17 cellular contexts compared by ENCODE assay signal in the genomic region with DNA sequence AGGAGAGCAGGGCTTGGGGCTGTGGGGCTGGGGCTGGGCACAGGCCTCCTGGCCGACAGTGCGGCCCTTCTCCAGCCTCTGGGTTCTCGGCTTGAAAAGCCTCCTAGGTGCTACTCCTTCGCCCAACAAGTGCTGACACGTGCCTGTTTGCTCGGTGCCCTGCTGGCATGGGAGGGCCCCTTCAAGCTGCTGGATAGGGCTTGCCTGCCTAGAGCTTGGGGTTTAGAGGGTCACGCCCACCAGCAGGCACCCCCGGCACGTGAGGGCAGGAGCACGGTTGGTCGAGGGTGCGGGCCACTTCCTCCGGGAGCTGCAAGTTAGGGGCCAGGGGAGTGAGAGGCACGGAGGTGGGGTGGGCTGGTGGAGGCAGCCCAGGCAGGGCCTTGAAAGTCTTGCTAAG.
A peak's percentile ranks its signal among the peaks of the same experiment; 100 is the strongest.
DNase-seq lines count a peak whose midpoint lies in the region; TF ChIP-seq lines count a peak whose summit lies in the region.
"Had no signal": no experiment of that assay in that cellular context is flagged by ENCODE, and none has a peak within 500 bp of the region (broad histone marks: within the 10 kb centered on the region; RNA-seq: fewer than 3 reads in every experiment).

No MANE protein-coding gene starts in this region.

- H3K36me3 ChIP-seq in mammary epithelial cell (ENCODE audit: insufficient read depth, low read length) (peaks cover 5% of the 10 kb centered on the region), subcutaneous abdominal adipose tissue (ENCODE audit: control insufficient read depth in 5 of 5, insufficient read depth in 5 of 5, low read length in 5 of 5) (peaks cover 0 to 63% (median 57%) of the 10 kb centered on the region in 5 donors)

- CTCF ChIA-PET in mammary epithelial cell (lab: Charles Lee; ENCODE audit: low non-redundant PET): interaction anchor here (0.6 kb wide), 1 partner anchor 11 kb away, joined by 3 read pairs; no protein-coding TSS in a partner anchor

- H4K20me1 ChIP-seq in mammary epithelial cell (ENCODE audit: insufficient read depth, low read length): no peaks in the 10 kb centered on the region

- H3K9me3 ChIP-seq in mammary epithelial cell (replicated peaks; ENCODE audit: insufficient read depth, low read length): no peaks in the 10 kb centered on the region
- H3K9me3 ChIP-seq in subcutaneous abdominal adipose tissue (ENCODE audit: control insufficient read depth in 5 of 5, low read length in 5 of 5): no peaks in the 10 kb centered on the region

- no TSS peak for BruUV-seq in mammary epithelial cell (replicated peaks; lab: Mats Ljungman, UMichigan)

- H3K4me1 Mint-ChIP-seq in HFFc6 (ENCODE audit: low read depth): peaks cover 21% of the 10 kb centered on the region
- H3K4me1 Mint-ChIP-seq in immature natural killer cell: peaks cover 0 to 3% of the 10 kb centered on the region in 2 donors
- H3K4me1 Mint-ChIP-seq: B cell, T-cell had no signal

- no peak overlapping the region for H3K9ac ChIP-seq in mammary epithelial cell (ENCODE audit: insufficient read depth, low read length)
- H3K9ac ChIP-seq in subcutaneous abdominal adipose tissue (ENCODE audit: low read length in 5 of 5): no peak overlapping the region

- H3K79me2 ChIP-seq in mammary epithelial cell (ENCODE audit: insufficient read depth, low read length): no peaks in the 10 kb centered on the region

- H3K4me1 ChIP-seq in mammary epithelial cell (ENCODE audit: insufficient read depth, low read length): peaks cover 37% of the 10 kb centered on the region
- H3K4me1 ChIP-seq in subcutaneous abdominal adipose tissue (ENCODE audit: control insufficient read depth in 5 of 5, insufficient read depth in 5 of 5, low read length in 5 of 5): peaks cover 9 to 69% (median 59%) of the 10 kb centered on the region in 5 donors

- in situ Hi-C loops in mammary epithelial cell (cut with MboI; ENCODE audit: low sequenced_read_pairs in 2 of 2): no loop called here

- no peak for DNase-seq in HFFc6
- peak; percentile 38 for DNase-seq in mammary epithelial cell
- DNase-seq in GM03348 (ENCODE audit: low spot score): no peak
- DNase-seq in NCI-H82 (lab: John Stamatoyannopoulos, UW): no peak
- DNase-seq in superior temporal gyrus (ENCODE audit: extremely low spot score): no peak
- DNase-seq in immature natural killer cell: no peak
- DNase-seq: activated CD4-positive, CD25-positive, alpha-beta regulatory T cell; activated gamma-delta T cell; effector CD8-positive, alpha-beta T cell; Karpas-422; NCI-H524 treated with DMSO at 0.1 percent for 48 hours; occipital lobe; stimulated activated CD4-positive, alpha-beta T cell treated with anti-CD3 and anti-CD28 coated beads, Interleukin-12 subunit alpha, Interleukin-12 subunit beta, amount 100 ng/mL, for 4 hours; T-cell had no signal

- no peaks in the 10 kb centered on the region; the same call in 1 of the 2 replicates for H3K27me3 Mint-ChIP-seq in HFFc6 (ENCODE audit: insufficient read depth)
- H3K27me3 Mint-ChIP-seq in immature natural killer cell (ENCODE audit: low read depth in 3 of 3): peaks cover 0 to 5% (median 3%) of the 10 kb centered on the region in 3 donors
- H3K27me3 Mint-ChIP-seq: B cell, T-cell had no signal

- WGBS in mammary epithelial cell (ENCODE audit: low coverage, missing lambda C conversion rate): 50% methylated on average over 4 of the region's 14 CpGs

- intact Hi-C loops in mammary epithelial cell (cut with micrococcal nuclease): no loop called here

- no peak overlapping the region for H3K4me3 ChIP-seq in mammary epithelial cell (replicated peaks in 1 of 3; ENCODE audit: insufficient read depth in 1 of 3, low read depth in 2 of 3, low read length in 3 of 3)
- no peak overlapping the region for H3K4me3 ChIP-seq in subcutaneous abdominal adipose tissue (ENCODE audit: low read depth in 1 of 5, low read length in 5 of 5)

- dilution Hi-C loops in mammary epithelial cell (cut with HindIII; ENCODE audit: low sequenced_read_pairs): no loop called here

- H3K27ac Mint-ChIP-seq in HFFc6 (peak overlapping the region; percentile 66; the same call in 1 of the 2 replicates), immature natural killer cell (no peak overlapping the region)
- H3K27ac Mint-ChIP-seq: B cell, T-cell had no signal

- peak overlapping the region; percentile 29 for H3K4me2 ChIP-seq in mammary epithelial cell (ENCODE audit: insufficient read depth, low read depth, low read length)

- H2AFZ ChIP-seq in mammary epithelial cell (ENCODE audit: low read depth, low read length): no peak overlapping the region

- H3K9me3 Mint-ChIP-seq in HFFc6: no peaks in the 10 kb centered on the region
- H3K9me3 Mint-ChIP-seq in immature natural killer cell: no peaks in the 10 kb centered on the region
- H3K9me3 Mint-ChIP-seq: T-cell had no signal

- H3K27ac ChIP-seq in mammary epithelial cell (ENCODE audit: insufficient read depth, low read depth, low read length): no peak overlapping the region
- H3K27ac ChIP-seq in layer of hippocampus (ENCODE audit: low read depth, low read length): peak overlapping the region; percentile 93
- H3K27ac ChIP-seq in subcutaneous abdominal adipose tissue (ENCODE audit: low read depth, low read length): peak overlapping the region; percentile 37

- H3K36me3 Mint-ChIP-seq in HFFc6 (ENCODE audit: low read depth) (no peaks in the 10 kb centered on the region; the same call in none of the 2 replicates), immature natural killer cell (peaks cover 0 to 11% (median 7%) of the 10 kb centered on the region in 3 donors)

- no peak overlapping the region for H3K4me3 Mint-ChIP-seq in HFFc6
- no peak overlapping the region for H3K4me3 Mint-ChIP-seq in immature natural killer cell
- H3K4me3 Mint-ChIP-seq: B cell, T-cell had no signal

- no peak for TF ChIP-seq CTCF in HFFc6 (IDR thresholded peaks at IDR 0.05)
- TF ChIP-seq CTCF in mammary epithelial cell (conservative IDR thresholded peaks at IDR 0.05 in 1 of 2, IDR thresholded peaks at IDR 0.05 in 1 of 2; ENCODE audit: extremely low read depth in 1 of 2, insufficient read depth in 1 of 2, low read depth in 1 of 2, low read length in 2 of 2): peak in 1 of 2 donors; percentile 6

- H3K27me3 ChIP-seq in mammary epithelial cell (ENCODE audit: insufficient read depth, low read length) (no peaks in the 10 kb centered on the region), layer of hippocampus (ENCODE audit: control insufficient read depth, insufficient read depth, low read length) (no peaks in the 10 kb centered on the region), subcutaneous abdominal adipose tissue (ENCODE audit: control insufficient read depth in 5 of 5, insufficient read depth in 4 of 5, low read length in 5 of 5) (no peaks in the 10 kb centered on the region)
